ENCODE assay signal across 28 cellular contexts in genomic region chr5:19179561-19179960, GRCh38.
DNase-seq lines count a peak whose midpoint lies in the region; ATAC-seq, FAIRE-seq and TF ChIP-seq lines count a peak whose summit lies in the region.
"Had no signal": no experiment of that assay in that cellular context is flagged by ENCODE, and none has a peak within 500 bp of the region (broad histone marks: within the 10 kb centered on the region; RNA-seq: fewer than 3 reads in every experiment).

No MANE protein-coding gene starts in this region.

- H4K20me1 ChIP-seq in K562 (replicated peaks; ENCODE audit: control insufficient read depth, insufficient read depth, low read length), result no peaks in the 10 kb centered on the region

- H3K27ac Mint-ChIP-seq in type B pancreatic cell, result peak overlapping the region; percentile 41
- H3K27ac Mint-ChIP-seq: activated CD8-positive, alpha-beta T cell treated with anti-CD3 and anti-CD28 coated beads, Interleukin-2, amount 10 ng/mL, durations not matched to agents 7 days and 5 days; activated naive CD4-positive, alpha-beta T cell treated with anti-CD3 and anti-CD28 coated beads, Interleukin-2, amount 10 ng/mL, durations not matched to agents 7 days and 5 days; activated T-helper 17 cell treated with anti-CD3 and anti-CD28 coated beads, Interleukin-2, amount 50 U/mL, for 72 hours; brain; naive thymus-derived CD8-positive, alpha-beta T cell had no signal

- no TSS peak for BruUV-seq in K562 (replicated peaks; lab: Mats Ljungman, UMichigan)

- H3K36me3 Mint-ChIP-seq in type B pancreatic cell, result no peaks in the 10 kb centered on the region
- H3K36me3 Mint-ChIP-seq: activated naive CD4-positive, alpha-beta T cell treated with anti-CD3 and anti-CD28 coated beads, Interleukin-2, amount 10 ng/mL, durations not matched to agents 7 days and 5 days; brain; naive thymus-derived CD8-positive, alpha-beta T cell had no signal

- H3K36me3 ChIP-seq in K562 (ENCODE audit: control insufficient read depth, insufficient read depth, low read length) (no peaks in the 10 kb centered on the region), gastrocnemius medialis (no peaks in the 10 kb centered on the region)
- H3K36me3 ChIP-seq: prostate gland, sigmoid colon, stomach, uterus had no signal

- FAIRE-seq in K562 (lab: Jason Lieb, UNC), result no peak
- FAIRE-seq: GM18507 had no signal

- ATAC-seq in K562 (no peak), gastrocnemius medialis (no peak), GM21447 (IDR thresholded peaks at IDR 0.05; ENCODE audit: unreplicated experiment) (no peak)
- ATAC-seq: activated CD8-positive, alpha-beta T cell treated with anti-CD3 and anti-CD28 coated beads, Interleukin-2, amount 10 ng/mL, durations not matched to agents 7 days and 5 days; activated T-helper 17 cell treated with anti-CD3 and anti-CD28 coated beads, Interleukin-2, amount 50 U/mL, for 72 hours; naive thymus-derived CD8-positive, alpha-beta T cell had no signal

- CTCF ChIA-PET in K562 (lab: Yijun Ruan, JAX; ENCODE audit: low intra/inter-chr PET ratio), result no interaction called here

- TF ChIP-seq CTCF in K562 (IDR thresholded peaks at IDR 0.05 in 2 of 3, conservative IDR thresholded peaks at IDR 0.05 in 1 of 3; ENCODE audit: insufficient read depth in 2 of 3, low read depth in 1 of 3, low read length in 3 of 3) (no peak), type B pancreatic cell (conservative IDR thresholded peaks at IDR 0.05) (no peak), gastrocnemius medialis (IDR thresholded peaks at IDR 0.05 in 4 of 5, conservative IDR thresholded peaks at IDR 0.05 in 1 of 5) (no peak)

- DNase-seq in NCI-H82 (lab: John Stamatoyannopoulos, UW) (peak; percentile 29), NCI-H82 treated with DMSO at 0.1 percent for 48 hours (lab: John Stamatoyannopoulos, UW; ENCODE audit: unreplicated experiment) (no peak), NCI-H748 (lab: John Stamatoyannopoulos, UW; ENCODE audit: unreplicated experiment) (peak; percentile 52), K562 (ENCODE audit: extremely low read depth in 1 of 4, low spot score in 3 of 4) (peak in 1 of 4 experiments; percentile 5), type B pancreatic cell (ENCODE audit: extremely low spot score, unreplicated experiment) (no peak), gastrocnemius medialis (no peak), glomerular visceral epithelial cell (ENCODE audit: extremely low spot score) (no peak)
- DNase-seq: activated CD8-positive, alpha-beta T cell treated with anti-CD3 and anti-CD28 coated beads, Interleukin-2, amount 10 ng/mL, durations not matched to agents 7 days and 5 days; activated naive CD4-positive, alpha-beta T cell treated with anti-CD3 and anti-CD28 coated beads, Interleukin-2, amount 10 ng/mL, durations not matched to agents 7 days and 5 days; amniotic stem cell; Calu3; H7; hippocampal formation; KG1; naive thymus-derived CD8-positive, alpha-beta T cell; NCI-H526; sigmoid colon; SK-N-SH; stimulated activated CD4-positive, alpha-beta T cell treated with anti-CD3 and anti-CD28 coated beads, Interleukin-12 subunit alpha, Interleukin-12 subunit beta, amount 100 ng/mL, for 4 hours; stimulated activated CD4-positive, alpha-beta T cell treated with anti-CD3 and anti-CD28 coated beads, Interleukin-2, amount 100 ng/mL, for 48 hours; stomach; T-helper 2 cell; uterus had no signal

- TF ChIP-seq POLR2A in K562 (conservative IDR thresholded peaks at IDR 0.05), result no peak
- no peak for TF ChIP-seq POLR2A in gastrocnemius medialis (IDR thresholded peaks at IDR 0.05)

- TF ChIP-seq RAD21 in K562 (CRISPR knock-in tag; conservative IDR thresholded peaks at IDR 0.05 in 1 of 2, IDR thresholded peaks at IDR 0.05 in 1 of 2), result no peak

- no peak overlapping the region for H3K4me2 ChIP-seq in K562 (ENCODE audit: insufficient read depth, low read length)
- H3K4me2 ChIP-seq: SK-N-SH had no signal

- H3K79me2 ChIP-seq in K562 (ENCODE audit: control insufficient read depth, insufficient read depth, low read length), result no peaks in the 10 kb centered on the region

- H2AFZ ChIP-seq in K562 (ENCODE audit: low read depth, low read length), result no peak overlapping the region

- H3K4me3 ChIP-seq in K562 (no peak overlapping the region), gastrocnemius medialis (no peak overlapping the region)
- H3K4me3 ChIP-seq: prostate gland, sigmoid colon, stomach, uterus had no signal

- in situ Hi-C loops in K562 (cut with MboI) (no loop called here), gastrocnemius medialis (cut with MboI; ENCODE audit: low sequenced_read_pairs in 4 of 4) (no loop called here)

- H3K9me3 Mint-ChIP-seq in type B pancreatic cell, result no peaks in the 10 kb centered on the region
- H3K9me3 Mint-ChIP-seq: activated T-helper 17 cell treated with anti-CD3 and anti-CD28 coated beads, Interleukin-2, amount 50 U/mL, for 72 hours; brain had no signal

- H3K27me3 ChIP-seq in K562 (ENCODE audit: control insufficient read depth in 2 of 2, insufficient read depth in 2 of 2, low read length in 2 of 2) (no peaks in the 10 kb centered on the region), gastrocnemius medialis (no peaks in the 10 kb centered on the region)
- H3K27me3 ChIP-seq: sigmoid colon, stomach, uterus had no signal

- POLR2A ChIA-PET in K562 (lab: Yijun Ruan, JAX), result interaction anchor here (0.6 kb wide), 1 partner anchor 220 kb away, joined by 4 read pairs; no protein-coding TSS in a partner anchor

- no peak overlapping the region for H3K9ac ChIP-seq in K562 (ENCODE audit: insufficient read depth in 1 of 2, low read depth in 2 of 2, low read length in 2 of 2)
- H3K9ac ChIP-seq: SK-N-SH had no signal

- H3K27me3 Mint-ChIP-seq in type B pancreatic cell, result no peaks in the 10 kb centered on the region
- H3K27me3 Mint-ChIP-seq: activated naive CD4-positive, alpha-beta T cell treated with anti-CD3 and anti-CD28 coated beads, Interleukin-2, amount 10 ng/mL, durations not matched to agents 7 days and 5 days; activated T-helper 17 cell treated with anti-CD3 and anti-CD28 coated beads, Interleukin-2, amount 50 U/mL, for 72 hours; naive thymus-derived CD8-positive, alpha-beta T cell had no signal

- H3K4me1 ChIP-seq in K562 (replicated peaks in 1 of 2; ENCODE audit: control insufficient read depth in 2 of 2, insufficient read depth in 2 of 2, low read length in 2 of 2) (no peaks in the 10 kb centered on the region), gastrocnemius medialis (no peaks in the 10 kb centered on the region)
- H3K4me1 ChIP-seq: prostate gland, sigmoid colon, stomach, uterus had no signal

- TF ChIP-seq EP300 in K562 (IDR thresholded peaks at IDR 0.05; ENCODE audit: low read length), result no peak

- no peak overlapping the region for H3K27ac ChIP-seq in K562 (ENCODE audit: extremely low read depth, low read depth, low read length)
- H3K27ac ChIP-seq in gastrocnemius medialis, result no peak overlapping the region
- H3K27ac ChIP-seq: prostate gland, sigmoid colon, stomach, uterus had no signal

- intact Hi-C loops in K562 (cut with micrococcal nuclease) (no loop called here), gastrocnemius medialis (cut with DNase I; ENCODE audit: low total_unique reads) (no loop called here)

- H3K9me3 ChIP-seq in K562 (replicated peaks; ENCODE audit: control insufficient read depth, insufficient read depth, low read depth, low read length), result no peaks in the 10 kb centered on the region
- no peaks in the 10 kb centered on the region for H3K9me3 ChIP-seq in gastrocnemius medialis
- H3K9me3 ChIP-seq: prostate gland, sigmoid colon, SK-N-SH, uterus had no signal

- WGBS in K562 (ENCODE audit: insufficient coverage, low coverage, missing lambda C conversion rate), result 0% methylated on average over 1 of the region's 1 CpG

- H3K4me1 Mint-ChIP-seq in type B pancreatic cell (ENCODE audit: unreplicated experiment), result no peaks in the 10 kb centered on the region
- H3K4me1 Mint-ChIP-seq: activated naive CD4-positive, alpha-beta T cell treated with anti-CD3 and anti-CD28 coated beads, Interleukin-2, amount 10 ng/mL, durations not matched to agents 7 days and 5 days; activated T-helper 17 cell treated with anti-CD3 and anti-CD28 coated beads, Interleukin-2, amount 50 U/mL, for 72 hours; naive thymus-derived CD8-positive, alpha-beta T cell had no signal

- H3K9me1 ChIP-seq in K562 (ENCODE audit: control insufficient read depth, insufficient read depth, low read length), result no peaks in the 10 kb centered on the region

- no peak overlapping the region for H3K4me3 Mint-ChIP-seq in type B pancreatic cell
- H3K4me3 Mint-ChIP-seq: activated CD8-positive, alpha-beta T cell treated with anti-CD3 and anti-CD28 coated beads, Interleukin-2, amount 10 ng/mL, durations not matched to agents 7 days and 5 days; activated naive CD4-positive, alpha-beta T cell treated with anti-CD3 and anti-CD28 coated beads, Interleukin-2, amount 10 ng/mL, durations not matched to agents 7 days and 5 days; activated T-helper 17 cell treated with anti-CD3 and anti-CD28 coated beads, Interleukin-2, amount 50 U/mL, for 72 hours; brain; naive thymus-derived CD8-positive, alpha-beta T cell had no signal

TF ChIP-seq in K562, 482 proteins besides CTCF, POLR2A, EP300 and RAD21 (continues in another document):
- TF ChIP-seq C11orf30 (IDR thresholded peaks at IDR 0.05; ENCODE audit: low read depth) (peak; percentile 50; the same call in 1 of the 2 replicates), ZNF316 (IDR thresholded peaks at IDR 0.05) (peak; percentile 82), PBX2 (CRISPR knock-in tag; IDR thresholded peaks at IDR 0.05; ENCODE audit: low read depth) (no peak), PBX2 (tag; conservative IDR thresholded peaks at IDR 0.05; ENCODE audit: low read depth) (peak; percentile 58; the same call in 1 of the 2 replicates)

Comparison
In these comparisons a context has a peak if more than half of its experiments do, and no peak if none do; other contexts are left out.
1. DNase-seq: peak in NCI-H82 (single experiment) and NCI-H748 (single experiment); none in NCI-H82 treated with DMSO at 0.1 percent for 48 hours (single experiment), type B pancreatic cell (single experiment), gastrocnemius medialis (0 of 2) and glomerular visceral epithelial cell (single experiment).